Comparison of ENCODE assay signal across 8 cellular contexts in genomic region chr4:2484993-2485392, GRCh38. TPM values are rescaled to one million over a fixed set of nuclear protein-coding genes. Genes with fewer than 3 reads are reported as not detected.
DNase-seq lines count a peak whose midpoint lies in the region; ATAC-seq and TF ChIP-seq lines count a peak whose summit lies in the region.

No MANE protein-coding gene starts in this region.

- H3K9me3 Mint-ChIP-seq in CD4-positive, alpha-beta memory T cell, result peaks cover 0 to 2% (median 0%) of the 10 kb centered on the region in 8 donors

- intact Hi-C loops in CD4-positive, alpha-beta memory T cell (cut with micrococcal nuclease), result loop anchor here (1.0 kb wide), 1 partner anchor 16 kb away; the partner anchor contains the start of gene RNF4
- intact Hi-C loops in left ventricle myocardium inferior (cut with micrococcal nuclease), result no loop called here

- peaks cover 3 to 30% of the 10 kb centered on the region in 2 donors for H3K36me3 Mint-ChIP-seq in CD4-positive, alpha-beta memory T cell

- peaks cover 64 to 90% (median 76%) of the 10 kb centered on the region in 4 donors for H3K4me1 Mint-ChIP-seq in CD4-positive, alpha-beta memory T cell

- peak; percentile 64 to 82 (median 70) for DNase-seq in CD4-positive, alpha-beta memory T cell
- DNase-seq in NOMO-1 treated with dmso at 0.1 percent for 144 hours (lab: John Stamatoyannopoulos, UW; ENCODE audit: unreplicated experiment) (peak; percentile 96), left ventricle myocardium inferior (peak; percentile 77), NCI-H345 treated with DMSO at 0.1 percent for 48 hours (lab: John Stamatoyannopoulos, UW; ENCODE audit: unreplicated experiment) (no peak), NCI-H526 treated with DMSO at 0.1 percent for 48 hours (lab: John Stamatoyannopoulos, UW) (no peak)
- peak; percentile 27 for DNase-seq in activated T-helper 9 cell treated with anti-CD3 and anti-CD28 coated beads, Interleukin-2, amount 50 U/mL, for 16 hours (ENCODE audit: low read depth)
- DNase-seq in stimulated activated CD4-positive, alpha-beta T cell treated with anti-CD3 and anti-CD28 coated beads, Interleukin-12 subunit alpha, Interleukin-12 subunit beta, amount 100 ng/mL, for 48 hours (ENCODE audit: low read depth in 2 of 3, low spot score in 1 of 3), result peak in 2 of 3 donors; percentile 25 to 30

- POLR2A ChIA-PET in CD4-positive, alpha-beta memory T cell (lab: Charles Lee; ENCODE audit: partially characterized antibody), result interaction anchor here (1.2 to 5.9 kb wide), 5 partner anchors 10 to 475 kb away, joined by 3 to 92 read pairs (median 4); partner anchors contain the start of genes CFAP99 and RNF4

- H3K27ac ChIP-seq in CD4-positive, alpha-beta memory T cell (ENCODE audit: low read depth, low read length), result peak overlapping the region; percentile 52
- H3K27ac ChIP-seq in left ventricle myocardium inferior (replicated peaks), result peak overlapping the region; percentile 78

- H3K27me3 ChIP-seq in CD4-positive, alpha-beta memory T cell (ENCODE audit: insufficient read depth, low read length), result no peaks in the 10 kb centered on the region
- no peaks in the 10 kb centered on the region for H3K27me3 ChIP-seq in left ventricle myocardium inferior (ENCODE audit: low read depth)

- no peak for TF ChIP-seq CTCF in left ventricle myocardium inferior (IDR thresholded peaks at IDR 0.05; ENCODE audit: borderline replicate concordance)

- peaks cover 11% of the 10 kb centered on the region for H3K36me3 ChIP-seq in CD4-positive, alpha-beta memory T cell (ENCODE audit: insufficient read depth, low read length)
- H3K36me3 ChIP-seq in left ventricle myocardium inferior, result peaks cover 2% of the 10 kb centered on the region

- H3K27me3 Mint-ChIP-seq in CD4-positive, alpha-beta memory T cell, result no peaks in the 10 kb centered on the region

- peak overlapping the region; percentile 27 to 43 for H3K4me3 ChIP-seq in CD4-positive, alpha-beta memory T cell (ENCODE audit: low read length in 2 of 2)
- H3K4me3 ChIP-seq in left ventricle myocardium inferior, result peak overlapping the region; percentile 32

- peak; percentile 68 for ATAC-seq in GM21786 (IDR thresholded peaks at IDR 0.05; ENCODE audit: unreplicated experiment)

- CTCF ChIA-PET in CD4-positive, alpha-beta memory T cell (lab: Charles Lee; ENCODE audit: partially characterized antibody), result interaction anchor here (1.2 to 3.1 kb wide), 5 partner anchors 11 to 265 kb away, joined by 3 to 15 read pairs (median 9); partner anchors contain the start of gene RNF4

- H3K4me3 Mint-ChIP-seq in CD4-positive, alpha-beta memory T cell, result peak overlapping the region; percentile 53 to 92 (median 84)

- peaks cover 79% of the 10 kb centered on the region for H3K4me1 ChIP-seq in CD4-positive, alpha-beta memory T cell (ENCODE audit: insufficient read depth, low read length)
- peaks cover 99% of the 10 kb centered on the region for H3K4me1 ChIP-seq in left ventricle myocardium inferior

- H3K27ac Mint-ChIP-seq in CD4-positive, alpha-beta memory T cell, result peak overlapping the region; percentile 75 to 94 (median 86)

- H3K9me3 ChIP-seq in CD4-positive, alpha-beta memory T cell (ENCODE audit: control insufficient read depth in 1 of 2, low read length in 2 of 2), result no peaks in the 10 kb centered on the region
- no peaks in the 10 kb centered on the region for H3K9me3 ChIP-seq in left ventricle myocardium inferior (replicated peaks)

RNA-seq across cellular contexts. Expression of gene RNF4, which starts 16.1 kb away (rescaled TPM):
- total RNA-seq in CD4-positive, alpha-beta memory T cell, result 100 to 1,000 TPM in 1 of 2 experiments, 10 to 100 TPM in 1; 94.0 to 104 TPM
- polyA plus RNA-seq in CD4-positive, alpha-beta memory T cell, result 100 to 1,000 TPM in 1 of 2 donors, 10 to 100 TPM in 1; 68.0 to 105 TPM
- 26.0 TPM for total RNA-seq in left ventricle myocardium inferior

RNA-seq across cellular contexts. Expression of gene FAM193A, which starts 51.5 kb away (rescaled TPM):
- 10 to 100 TPM; 47.8 TPM for total RNA-seq in CD4-positive, alpha-beta memory T cell
- polyA plus RNA-seq in CD4-positive, alpha-beta memory T cell, result 1 to 10 TPM in 1 of 2 donors, under 1 TPM in 1; 0.16 to 4.4 TPM
- total RNA-seq in left ventricle myocardium inferior, result 16.0 TPM

Comparison
In these comparisons a context has a peak if more than half of its experiments do, and no peak if none do; other contexts are left out.
1. DNase-seq: peak in CD4-positive, alpha-beta memory T cell (5 of 5), NOMO-1 treated with dmso at 0.1 percent for 144 hours (single experiment), activated T-helper 9 cell treated with anti-CD3 and anti-CD28 coated beads, Interleukin-2, amount 50 U/mL, for 16 hours (single experiment), left ventricle myocardium inferior (single experiment) and stimulated activated CD4-positive, alpha-beta T cell treated with anti-CD3 and anti-CD28 coated beads, Interleukin-12 subunit alpha, Interleukin-12 subunit beta, amount 100 ng/mL, for 48 hours (2 of 3); none in NCI-H345 treated with DMSO at 0.1 percent for 48 hours (single experiment) and NCI-H526 treated with DMSO at 0.1 percent for 48 hours (single experiment).